Comparison of ENCODE assay signal across 1 cellular context in the genomic region with DNA sequence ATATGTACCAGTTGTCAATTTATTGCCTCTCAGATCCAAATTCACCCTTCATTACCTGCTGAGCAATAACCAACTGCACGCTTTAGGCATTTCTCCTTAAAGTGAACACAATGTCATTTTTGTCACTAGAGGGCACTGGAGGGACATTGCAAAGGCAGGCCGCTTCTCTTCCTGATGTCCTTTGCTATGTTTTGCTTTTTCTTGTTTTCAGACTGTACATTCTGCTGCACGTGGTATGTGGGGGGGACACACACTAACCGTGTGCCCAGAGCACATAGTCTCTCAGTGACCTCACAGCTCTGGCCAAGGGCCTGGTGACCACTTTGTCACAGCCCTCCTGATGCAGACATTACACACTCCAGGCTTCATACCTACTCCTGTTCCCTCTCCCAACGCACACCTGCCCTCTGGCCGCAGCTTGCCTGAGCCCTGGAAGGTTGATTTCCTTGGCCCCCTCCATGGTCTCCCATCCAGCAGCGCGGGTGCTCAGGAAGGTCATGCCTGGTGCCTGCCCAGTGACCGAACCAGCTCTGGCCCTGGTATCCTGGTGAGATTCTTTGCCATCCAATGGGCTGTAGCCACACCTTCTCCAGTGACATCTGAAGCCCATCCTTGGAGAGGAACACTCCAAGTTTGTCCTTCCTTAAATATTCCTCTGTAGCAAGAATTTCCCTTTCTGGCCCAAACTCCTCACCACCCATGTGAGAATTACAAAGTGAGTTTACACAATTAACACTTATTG.
TF ChIP-seq lines count a peak whose summit lies in the region.

No MANE protein-coding gene starts in this region.

TF ChIP-seq in K562, 482 proteins besides CTCF, POLR2A, EP300 and RAD21 (continued from another document):
- TF ChIP-seq, protein P1, sequence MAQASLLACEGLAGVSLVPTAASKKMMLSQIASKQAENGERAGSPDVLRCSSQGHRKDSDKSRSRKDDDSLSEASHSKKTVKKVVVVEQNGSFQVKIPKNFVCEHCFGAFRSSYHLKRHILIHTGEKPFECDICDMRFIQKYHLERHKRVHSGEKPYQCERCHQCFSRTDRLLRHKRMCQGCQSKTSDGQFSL (CRISPR knock-in tag; IDR thresholded peaks at IDR 0.05): peak; percentile 82
- TF ChIP-seq, protein P1 (tag; IDR thresholded peaks at IDR 0.05): no peak
- TF ChIP-seq NFYB (IDR thresholded peaks at IDR 0.05; ENCODE audit: extremely low read depth, insufficient read length): no peak
- TF ChIP-seq RBM15 (IDR thresholded peaks at IDR 0.05; ENCODE audit: insufficient read depth, low read length): no peak
- TF ChIP-seq, protein P2, sequence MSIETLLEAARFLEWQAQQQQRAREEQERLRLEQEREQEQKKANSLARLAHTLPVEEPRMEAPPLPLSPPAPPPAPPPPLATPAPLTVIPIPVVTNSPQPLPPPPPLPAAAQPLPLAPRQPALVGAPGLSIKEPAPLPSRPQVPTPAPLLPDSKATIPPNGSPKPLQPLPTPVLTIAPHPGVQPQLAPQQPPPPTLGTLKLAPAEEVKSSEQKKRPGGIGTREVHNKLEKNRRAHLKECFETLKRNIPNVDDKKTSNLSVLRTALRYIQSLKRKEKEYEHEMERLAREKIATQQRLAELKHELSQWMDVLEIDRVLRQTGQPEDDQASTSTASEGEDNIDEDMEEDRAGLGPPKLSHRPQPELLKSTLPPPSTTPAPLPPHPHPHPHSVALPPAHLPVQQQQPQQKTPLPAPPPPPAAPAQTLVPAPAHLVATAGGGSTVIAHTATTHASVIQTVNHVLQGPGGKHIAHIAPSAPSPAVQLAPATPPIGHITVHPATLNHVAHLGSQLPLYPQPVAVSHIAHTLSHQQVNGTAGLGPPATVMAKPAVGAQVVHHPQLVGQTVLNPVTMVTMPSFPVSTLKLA (conservative IDR thresholded peaks at IDR 0.05): peak in 1 of 2 experiments; percentile 44; a peak in 1 of 4 replicates
- no peak for TF ChIP-seq ZNF583 (CRISPR knock-in tag; IDR thresholded peaks at IDR 0.05)
- no peak for TF ChIP-seq PTBP1 (IDR thresholded peaks at IDR 0.05; ENCODE audit: low read depth, low read length)
- TF ChIP-seq NRF1 (conservative IDR thresholded peaks at IDR 0.05 in 1 of 2, IDR thresholded peaks at IDR 0.05 in 1 of 2): no peak
- 0 out of 2 replicates have a peak, but pooled peaks have one; percentile 32 for TF ChIP-seq SMC3 (conservative IDR thresholded peaks at IDR 0.05; ENCODE audit: insufficient read depth, low read depth, low read length)
- no peak for TF ChIP-seq RUNX1 (IDR thresholded peaks at IDR 0.05; ENCODE audit: low read depth)
- TF ChIP-seq, protein P3, sequence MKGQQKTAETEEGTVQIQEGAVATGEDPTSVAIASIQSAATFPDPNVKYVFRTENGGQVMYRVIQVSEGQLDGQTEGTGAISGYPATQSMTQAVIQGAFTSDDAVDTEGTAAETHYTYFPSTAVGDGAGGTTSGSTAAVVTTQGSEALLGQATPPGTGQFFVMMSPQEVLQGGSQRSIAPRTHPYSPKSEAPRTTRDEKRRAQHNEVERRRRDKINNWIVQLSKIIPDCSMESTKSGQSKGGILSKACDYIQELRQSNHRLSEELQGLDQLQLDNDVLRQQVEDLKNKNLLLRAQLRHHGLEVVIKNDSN (CRISPR knock-in tag; IDR thresholded peaks at IDR 0.05): peak; percentile 70
- 0 out of 3 replicates have a peak, but pooled peaks of 1 of the 2 experiments have one; percentile 62 for TF ChIP-seq CBX3 (IDR thresholded peaks at IDR 0.05; ENCODE audit: borderline replicate concordance in 1 of 2, low read length in 2 of 2)
- TF ChIP-seq ZNF174 (CRISPR knock-in tag; IDR thresholded peaks at IDR 0.05): no peak
- TF ChIP-seq CC2D1A (IDR thresholded peaks at IDR 0.05): no peak
- TF ChIP-seq, protein P4, sequence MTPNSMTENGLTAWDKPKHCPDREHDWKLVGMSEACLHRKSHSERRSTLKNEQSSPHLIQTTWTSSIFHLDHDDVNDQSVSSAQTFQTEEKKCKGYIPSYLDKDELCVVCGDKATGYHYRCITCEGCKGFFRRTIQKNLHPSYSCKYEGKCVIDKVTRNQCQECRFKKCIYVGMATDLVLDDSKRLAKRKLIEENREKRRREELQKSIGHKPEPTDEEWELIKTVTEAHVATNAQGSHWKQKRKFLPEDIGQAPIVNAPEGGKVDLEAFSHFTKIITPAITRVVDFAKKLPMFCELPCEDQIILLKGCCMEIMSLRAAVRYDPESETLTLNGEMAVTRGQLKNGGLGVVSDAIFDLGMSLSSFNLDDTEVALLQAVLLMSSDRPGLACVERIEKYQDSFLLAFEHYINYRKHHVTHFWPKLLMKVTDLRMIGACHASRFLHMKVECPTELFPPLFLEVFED (CRISPR knock-in tag; conservative IDR thresholded peaks at IDR 0.05): no peak
- TF ChIP-seq CBX5 (IDR thresholded peaks at IDR 0.05; ENCODE audit: borderline replicate concordance, low read depth): 0 out of 2 replicates have a peak, but pooled peaks have one; percentile 12
- no peak for TF ChIP-seq ZKSCAN8 (CRISPR knock-in tag; IDR thresholded peaks at IDR 0.05)
